ENCODE assay signal across 19 cellular contexts in genomic region chr2:153004627-153005026, GRCh38.
DNase-seq lines count a peak whose midpoint lies in the region; ATAC-seq lines count a peak whose summit lies in the region.
"Had no signal": no experiment of that assay in that cellular context is flagged by ENCODE, and none has a peak within 500 bp of the region (broad histone marks: within the 10 kb centered on the region; RNA-seq: fewer than 3 reads in every experiment).

No MANE protein-coding gene starts in this region.

- DNase-seq in NCI-H187 treated with DMSO at 0.1 percent for 48 hours (lab: John Stamatoyannopoulos, UW) (no peak), NCI-H524 (lab: John Stamatoyannopoulos, UW) (no peak), NCI-H2227 (lab: John Stamatoyannopoulos, UW; ENCODE audit: unreplicated experiment) (no peak)
- DNase-seq: activated CD4-positive, alpha-beta T cell treated with anti-CD3 and anti-CD28 coated beads for 36 hours; aorta; CD4-positive, alpha-beta T cell; glutamatergic neuron; NCI-H1092; NCI-H2107; NCI-H510A treated with DMSO at 0.1 percent for 48 hours; occipital lobe; Peyer's patch; SJCRH30; stimulated activated CD4-positive, alpha-beta T cell treated with anti-CD3 and anti-CD28 coated beads, Interleukin-2, amount 100 ng/mL, for 48 hours; stimulated activated naive CD4-positive, alpha-beta T cell had no signal

- ATAC-seq in GM18868 (IDR thresholded peaks at IDR 0.05; ENCODE audit: unreplicated experiment) (peak; percentile 93), HG02623 (IDR thresholded peaks at IDR 0.05; ENCODE audit: unreplicated experiment) (peak; percentile 79), HG03442 (IDR thresholded peaks at IDR 0.05; ENCODE audit: unreplicated experiment) (peak; percentile 52), GM21423 (IDR thresholded peaks at IDR 0.05; ENCODE audit: unreplicated experiment) (no peak)
- ATAC-seq: activated CD4-positive, alpha-beta T cell treated with anti-CD3 and anti-CD28 coated beads for 36 hours had no signal
